8 cellular contexts compared by ENCODE assay signal in the genomic region with DNA sequence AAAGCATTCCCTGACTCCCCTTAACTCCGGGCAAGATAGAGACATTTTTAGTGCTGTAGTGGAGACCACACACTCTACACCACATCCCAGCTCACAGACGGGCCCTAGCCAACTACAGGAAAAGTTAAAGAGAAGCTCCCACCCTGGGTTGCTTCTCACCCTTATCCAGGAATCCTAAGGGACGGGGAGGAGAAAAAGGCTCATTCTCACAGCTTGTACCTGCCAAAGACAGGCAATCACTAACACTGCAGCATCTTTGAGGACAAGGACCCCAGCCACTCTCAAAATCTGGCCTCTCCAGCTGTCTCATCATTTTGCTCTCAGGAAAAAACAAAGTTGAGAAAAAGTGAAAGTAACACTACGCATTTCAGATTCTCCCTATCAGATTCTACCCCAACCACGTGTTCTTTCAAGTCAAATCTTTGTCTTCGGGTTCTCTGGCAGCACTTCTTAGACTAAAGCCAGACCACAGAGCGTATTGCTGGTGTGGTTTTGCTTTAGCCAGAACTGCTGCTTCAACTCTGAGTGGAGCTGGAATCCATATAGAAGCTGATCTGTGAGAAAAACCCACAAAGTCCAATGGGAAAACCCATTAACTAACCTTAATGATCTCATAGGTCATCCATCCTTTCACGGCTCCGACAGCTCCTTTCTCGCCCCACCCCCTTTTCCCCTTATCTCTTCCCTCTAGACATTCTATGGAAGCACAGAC.
DNase-seq lines count a peak whose midpoint lies in the region; ATAC-seq and TF ChIP-seq lines count a peak whose summit lies in the region.

No MANE protein-coding gene starts in this region.

- no peaks in the 10 kb centered on the region for H3K27me3 Mint-ChIP-seq in activated CD4-positive, alpha-beta memory T cell treated with anti-CD3 and anti-CD28 coated beads, Interleukin-2, amount 10 ng/mL, durations not matched to agents 7 days and 5 days

- POLR2A ChIA-PET in activated CD4-positive, alpha-beta memory T cell treated with anti-CD3 and anti-CD28 coated beads, Interleukin-2, amount 10 ng/mL, durations not matched to agents 7 days and 5 days (lab: Charles Lee): interaction anchor here (0.8 to 3.0 kb wide), 19 partner anchors 8 to 934 kb away, joined by 3 to 17 read pairs (median 3); partner anchors contain the start of gene KDM6A

- H3K4me3 Mint-ChIP-seq in activated CD4-positive, alpha-beta memory T cell treated with anti-CD3 and anti-CD28 coated beads, Interleukin-2, amount 10 ng/mL, durations not matched to agents 7 days and 5 days: peak overlapping the region; percentile 76

- DNase-seq in activated T-cell treated with anti-CD3 and anti-CD28 coated beads for 24 hours (ENCODE audit: low read depth) (peak; percentile 49), activated T-cell treated with anti-CD3 and anti-CD28 coated beads for 4 hours (no peak), fibroblast of villous mesenchyme (ENCODE audit: low read depth) (peak; percentile 95), amygdala (lab: John Stamatoyannopoulos, UW) (no peak), NCI-H2029 (lab: John Stamatoyannopoulos, UW) (no peak)
- peak; percentile 58 for DNase-seq in activated CD4-positive, alpha-beta memory T cell treated with anti-CD3 and anti-CD28 coated beads, Interleukin-2, amount 10 ng/mL, durations not matched to agents 7 days and 5 days
- DNase-seq in stimulated activated CD4-positive, alpha-beta T cell treated with anti-CD3 and anti-CD28 coated beads, Interleukin-2, amount 100 ng/mL, for 24 hours: peak; percentile 33 to 52

- CTCF ChIA-PET in activated CD4-positive, alpha-beta memory T cell treated with anti-CD3 and anti-CD28 coated beads, Interleukin-2, amount 10 ng/mL, durations not matched to agents 7 days and 5 days (lab: Charles Lee): interaction anchor here (1.2 to 2.0 kb wide), 3 partner anchors 13 to 42 kb away, joined by 3 to 8 read pairs (median 4); no protein-coding TSS in a partner anchor

- peaks cover 90% of the 10 kb centered on the region for H3K4me1 Mint-ChIP-seq in activated CD4-positive, alpha-beta memory T cell treated with anti-CD3 and anti-CD28 coated beads, Interleukin-2, amount 10 ng/mL, durations not matched to agents 7 days and 5 days

- H3K4me3 ChIP-seq in fibroblast of villous mesenchyme (ENCODE audit: low read depth, low read length): peak overlapping the region; percentile 60

- ATAC-seq in HG03342 (IDR thresholded peaks at IDR 0.05; ENCODE audit: unreplicated experiment): peak; percentile 67

- no peak for TF ChIP-seq CTCF in fibroblast of villous mesenchyme (IDR thresholded peaks at IDR 0.05; ENCODE audit: insufficient read depth, low read depth, low read length)

- no peaks in the 10 kb centered on the region for H3K9me3 Mint-ChIP-seq in activated CD4-positive, alpha-beta memory T cell treated with anti-CD3 and anti-CD28 coated beads, Interleukin-2, amount 10 ng/mL, durations not matched to agents 7 days and 5 days

- H3K36me3 Mint-ChIP-seq in activated CD4-positive, alpha-beta memory T cell treated with anti-CD3 and anti-CD28 coated beads, Interleukin-2, amount 10 ng/mL, durations not matched to agents 7 days and 5 days (ENCODE audit: low read depth): peaks cover 42% of the 10 kb centered on the region

- H3K27ac Mint-ChIP-seq in activated CD4-positive, alpha-beta memory T cell treated with anti-CD3 and anti-CD28 coated beads, Interleukin-2, amount 10 ng/mL, durations not matched to agents 7 days and 5 days: peak overlapping the region; percentile 93

Comparison
In these comparisons a context has a peak if more than half of its experiments do, and no peak if none do; other contexts are left out.
1. DNase-seq: peak in activated T-cell treated with anti-CD3 and anti-CD28 coated beads for 24 hours (single experiment), activated CD4-positive, alpha-beta memory T cell treated with anti-CD3 and anti-CD28 coated beads, Interleukin-2, amount 10 ng/mL, durations not matched to agents 7 days and 5 days (single experiment), fibroblast of villous mesenchyme (single experiment) and stimulated activated CD4-positive, alpha-beta T cell treated with anti-CD3 and anti-CD28 coated beads, Interleukin-2, amount 100 ng/mL, for 24 hours (2 of 2); none in activated T-cell treated with anti-CD3 and anti-CD28 coated beads for 4 hours (single experiment), amygdala (0 of 56) and NCI-H2029 (single experiment).